ENCODE assay signal across 16 cellular contexts in genomic region chr12:130286041-130286440, GRCh38. TPM values are rescaled to one million over a fixed set of nuclear protein-coding genes. Genes with fewer than 3 reads are reported as not detected.
A peak's percentile ranks its signal among the peaks of the same experiment; 100 is the strongest.
DNase-seq lines count a peak whose midpoint lies in the region; ATAC-seq and TF ChIP-seq lines count a peak whose summit lies in the region.
"Had no signal": no experiment of that assay in that cellular context is flagged by ENCODE, and none has a peak within 500 bp of the region (broad histone marks: within the 10 kb centered on the region; RNA-seq: fewer than 3 reads in every experiment).

No MANE protein-coding gene starts in this region.

- H3K27ac ChIP-seq in OCI-LY7 (ENCODE audit: low read depth, low read length, poor library complexity, severe bottlenecking), result no peak overlapping the region

- BruUV-seq in OCI-LY7 (replicated peaks; lab: Mats Ljungman, UMichigan), result no TSS peak

- H4K20me1 ChIP-seq in OCI-LY7 (ENCODE audit: insufficient read depth, low read length), result no peaks in the 10 kb centered on the region

- H3K27ac Mint-ChIP-seq in activated naive CD4-positive, alpha-beta T cell treated with anti-CD3 and anti-CD28 coated beads for 36 hours, result no peak overlapping the region
- H3K27ac Mint-ChIP-seq: immature natural killer cell; mesothelial cell of epicardium; T-helper 2 cell treated with Interferon-gamma antibody and Interleukin-4, amounts not matched to agents 5 μg/mL and 100 μg/mL, for 36 hours had no signal

- in situ Hi-C loops in ACHN (cut with HindIII; ENCODE audit: low pct_ligation_motif_present, low pct_unique_long_range_greater_than_20kb, low sequenced_read_pairs), result no loop called here

- no peaks in the 10 kb centered on the region for H3K79me2 ChIP-seq in OCI-LY7 (ENCODE audit: insufficient read depth, low read depth, low read length)

- peaks cover 26% of the 10 kb centered on the region for H3K27me3 Mint-ChIP-seq in activated naive CD4-positive, alpha-beta T cell treated with anti-CD3 and anti-CD28 coated beads for 36 hours (ENCODE audit: low read depth)

- ATAC-seq in GM21825 (IDR thresholded peaks at IDR 0.05; ENCODE audit: unreplicated experiment), result no peak
- no peak for ATAC-seq in HG03025 (IDR thresholded peaks at IDR 0.05; ENCODE audit: low FRiP score, unreplicated experiment)

- no peaks in the 10 kb centered on the region for H3K9me2 ChIP-seq in OCI-LY7 (ENCODE audit: insufficient read depth, low read length)

- H3K36me3 ChIP-seq in OCI-LY7 (ENCODE audit: insufficient read depth, low read length), result no peaks in the 10 kb centered on the region

- peaks cover 7% of the 10 kb centered on the region for H3K9me3 Mint-ChIP-seq in activated naive CD4-positive, alpha-beta T cell treated with anti-CD3 and anti-CD28 coated beads for 36 hours

- TF ChIP-seq CTCF in OCI-LY7 (conservative IDR thresholded peaks at IDR 0.05; ENCODE audit: low read length), result peak; percentile 47; the same call in 1 of the 2 replicates
- TF ChIP-seq CTCF in GM20000 (IDR thresholded peaks at IDR 0.05; ENCODE audit: extremely low read depth, missing control alignments), result no peak

- no peak overlapping the region for H3K4me3 ChIP-seq in OCI-LY7 (ENCODE audit: low read depth, low read length, poor library complexity, severe bottlenecking)

- H3K4me1 Mint-ChIP-seq in activated naive CD4-positive, alpha-beta T cell treated with anti-CD3 and anti-CD28 coated beads for 36 hours (ENCODE audit: low read depth), result no peaks in the 10 kb centered on the region
- H3K4me1 Mint-ChIP-seq: immature natural killer cell had no signal

- POLR2A ChIA-PET in OCI-LY7 (lab: Charles Lee), result no interaction called here

- no peak overlapping the region for H3K4me2 ChIP-seq in OCI-LY7 (ENCODE audit: low read length)

- no peak overlapping the region for H2AFZ ChIP-seq in OCI-LY7 (ENCODE audit: low read length)

- no peaks in the 10 kb centered on the region for H3K9me3 ChIP-seq in OCI-LY7 (ENCODE audit: low read length)

- no peak overlapping the region for H3K4me3 Mint-ChIP-seq in activated naive CD4-positive, alpha-beta T cell treated with anti-CD3 and anti-CD28 coated beads for 36 hours
- H3K4me3 Mint-ChIP-seq: immature natural killer cell; mesothelial cell of epicardium; T-helper 2 cell treated with Interferon-gamma antibody and Interleukin-4, amounts not matched to agents 5 μg/mL and 100 μg/mL, for 36 hours had no signal

- peak; percentile 7 for DNase-seq in activated naive CD4-positive, alpha-beta T cell treated with anti-CD3 and anti-CD28 coated beads for 36 hours
- DNase-seq in activated naive CD4-positive, alpha-beta T cell (lab: John Stamatoyannopoulos, UW), result no peak
- DNase-seq in OCI-LY7 (ENCODE audit: low spot score), result no peak
- peak; percentile 57 for DNase-seq in iPS-NIHi7 (ENCODE audit: extremely low spot score)
- DNase-seq in ACHN, result no peak
- no peak for DNase-seq in GM20000 (ENCODE audit: low spot score)
- DNase-seq: activated CD4-positive, alpha-beta T cell treated with anti-CD3 and anti-CD28 coated beads for 4 hours; central memory CD4-positive, alpha-beta T cell; foreskin melanocyte; immature natural killer cell; NCI-H345; small intestine had no signal

- intact Hi-C loops in activated naive CD4-positive, alpha-beta T cell treated with anti-CD3 and anti-CD28 coated beads for 36 hours (cut with micrococcal nuclease), result no loop called here
- intact Hi-C loops in OCI-LY7 (cut with micrococcal nuclease; ENCODE audit: unreplicated experiment), result no loop called here

- no peaks in the 10 kb centered on the region for H3K36me3 Mint-ChIP-seq in activated naive CD4-positive, alpha-beta T cell treated with anti-CD3 and anti-CD28 coated beads for 36 hours (ENCODE audit: low read depth)
- H3K36me3 Mint-ChIP-seq: immature natural killer cell, mesothelial cell of epicardium had no signal

- CTCF ChIA-PET in activated naive CD4-positive, alpha-beta T cell treated with anti-CD3 and anti-CD28 coated beads for 36 hours (lab: Charles Lee), result interaction anchor here (0.6 kb wide), 1 partner anchor 163 kb away, joined by 3 read pairs; no protein-coding TSS in a partner anchor
- CTCF ChIA-PET in OCI-LY7 (lab: Charles Lee; ENCODE audit: unreplicated experiment), result no interaction called here

- H3K4me1 ChIP-seq in OCI-LY7 (ENCODE audit: insufficient read depth, low read length, poor library complexity, severe bottlenecking), result no peaks in the 10 kb centered on the region

RNA-seq across cellular contexts. Expression of gene PIWIL1, which starts 51.6 kb away (rescaled TPM):
- total RNA-seq in activated naive CD4-positive, alpha-beta T cell treated with anti-CD3 and anti-CD28 coated beads for 36 hours, result not detected
- total RNA-seq in OCI-LY7 (2014; rRNA removed; shearing (Covaris generic)), result not detected in 2 replicates
- not detected in 2 replicates for total RNA-seq in OCI-LY7 (2022)
- total RNA-seq: mesothelial cell of epicardium had no signal

Comparison
In these comparisons a context has a peak if more than half of its experiments do, and no peak if none do; other contexts are left out.
1. DNase-seq: peak in activated naive CD4-positive, alpha-beta T cell treated with anti-CD3 and anti-CD28 coated beads for 36 hours (single experiment) and iPS-NIHi7 (single experiment); none in activated naive CD4-positive, alpha-beta T cell (0 of 4), OCI-LY7 (single experiment), ACHN (single experiment) and GM20000 (single experiment).